In genomic region chr12:54296393-54297121, GRCh38 we compare ENCODE assay signal across 20 cellular contexts. TPM values are rescaled to one million over a fixed set of nuclear protein-coding genes. Genes with fewer than 3 reads are reported as not detected.
DNase-seq lines count a peak whose midpoint lies in the region; TF ChIP-seq lines count a peak whose summit lies in the region.
"Had no signal": no experiment of that assay in that cellular context is flagged by ENCODE, and none has a peak within 500 bp of the region (broad histone marks: within the 10 kb centered on the region; RNA-seq: fewer than 3 reads in every experiment).

No MANE protein-coding gene starts in this region.

- peaks cover 0 to 2% (median 0%) of the 10 kb centered on the region in 7 donors for H3K9me3 Mint-ChIP-seq in CD14-positive monocyte
- no peaks in the 10 kb centered on the region for H3K9me3 Mint-ChIP-seq in dendritic cell treated with granulocyte-macrophage colony-stimulating factor and Interleukin-4, amounts not matched to agents 40 ng/mL and 50 ng/mL, for 4 days
- no peaks in the 10 kb centered on the region for H3K9me3 Mint-ChIP-seq in neural progenitor cell

- H3K4me3 ChIP-seq in neural progenitor cell, result no peak overlapping the region
- no peak overlapping the region for H3K4me3 ChIP-seq in coronary artery
- H3K4me3 ChIP-seq: GM23248, PC-9, SJSA1 had no signal

- H3K27me3 Mint-ChIP-seq in CD14-positive monocyte (ENCODE audit: low read depth in 3 of 3), result no peaks in the 10 kb centered on the region
- H3K27me3 Mint-ChIP-seq in dendritic cell treated with granulocyte-macrophage colony-stimulating factor and Interleukin-4, amounts not matched to agents 40 ng/mL and 50 ng/mL, for 4 days, result no peaks in the 10 kb centered on the region
- peaks cover 13% of the 10 kb centered on the region for H3K27me3 Mint-ChIP-seq in neural progenitor cell (ENCODE audit: insufficient read depth, low read depth)

- no peaks in the 10 kb centered on the region for H4K20me1 ChIP-seq in neural progenitor cell (ENCODE audit: low read depth)

- H3K9ac ChIP-seq in neural progenitor cell, result no peak overlapping the region
- H3K9ac ChIP-seq: GM23248 had no signal

- H3K4me1 Mint-ChIP-seq in CD14-positive monocyte, result peaks cover 84% of the 10 kb centered on the region
- peaks cover 91% of the 10 kb centered on the region for H3K4me1 Mint-ChIP-seq in dendritic cell treated with granulocyte-macrophage colony-stimulating factor and Interleukin-4, amounts not matched to agents 40 ng/mL and 50 ng/mL, for 4 days (ENCODE audit: low read depth)
- H3K4me1 Mint-ChIP-seq in neural progenitor cell, result peaks cover 30% of the 10 kb centered on the region

- DNase-seq in CD14-positive monocyte (ENCODE audit: low spot score), result no peak
- DNase-seq in neural progenitor cell (ENCODE audit: low spot score), result no peak
- DNase-seq in NCI-H1436 treated with DMSO at 0.1 percent for 48 hours (lab: John Stamatoyannopoulos, UW), result no peak
- no peak for DNase-seq in DMS 273 (lab: John Stamatoyannopoulos, UW; ENCODE audit: unreplicated experiment)
- DNase-seq in hypothalamus (lab: John Stamatoyannopoulos, UW), result no peak
- DNase-seq in coronary artery (ENCODE audit: low spot score), result no peak
- DNase-seq: DMS53, GM23248, HCEC 1CT, KBM-7, NCI-H1048, NCI-H146, NCI-H2081, NCI-H748 treated with DMSO at 0.1 percent for 48 hours, PC-9 had no signal

- H3K79me2 ChIP-seq in neural progenitor cell (ENCODE audit: low read depth), result peaks cover 5% of the 10 kb centered on the region

- H3K27me3 ChIP-seq in neural progenitor cell, result no peaks in the 10 kb centered on the region

- H3K36me3 ChIP-seq in KOPT-K1 (ENCODE audit: insufficient read depth, low read length), result no peaks in the 10 kb centered on the region
- no peaks in the 10 kb centered on the region for H3K36me3 ChIP-seq in neural progenitor cell
- H3K36me3 ChIP-seq: SJSA1 had no signal

- H3K9me3 ChIP-seq in KOPT-K1 (ENCODE audit: insufficient read depth, low read length, poor library complexity, severe bottlenecking) (no peaks in the 10 kb centered on the region), neural progenitor cell (ENCODE audit: low read depth) (no peaks in the 10 kb centered on the region)
- H3K9me3 ChIP-seq: SJSA1 had no signal

- H3K36me3 Mint-ChIP-seq in CD14-positive monocyte (peaks cover 38 to 66% of the 10 kb centered on the region in 2 donors), neural progenitor cell (no peaks in the 10 kb centered on the region)
- peaks cover 27% of the 10 kb centered on the region for H3K36me3 Mint-ChIP-seq in dendritic cell treated with granulocyte-macrophage colony-stimulating factor and Interleukin-4, amounts not matched to agents 40 ng/mL and 50 ng/mL, for 4 days (ENCODE audit: low read depth)

- TF ChIP-seq CTCF in CD14-positive monocyte (IDR thresholded peaks at IDR 0.05) (no peak), neural progenitor cell (IDR thresholded peaks at IDR 0.05) (no peak), coronary artery (IDR thresholded peaks at IDR 0.05) (no peak)

- intact Hi-C loops in CD14-positive monocyte (cut with micrococcal nuclease), result loop anchor here (2.0 to 5.0 kb wide), 3 partner anchors 14 to 71 kb away; no protein-coding TSS in a partner anchor
- intact Hi-C loops in dendritic cell treated with granulocyte-macrophage colony-stimulating factor and Interleukin-4, amounts not matched to agents 40 ng/mL and 50 ng/mL, for 4 days (cut with micrococcal nuclease), result no loop called here

- H3K4me3 Mint-ChIP-seq in CD14-positive monocyte (peak overlapping the region; percentile 86 to 99), neural progenitor cell (no peak overlapping the region)
- H3K4me3 Mint-ChIP-seq in dendritic cell treated with granulocyte-macrophage colony-stimulating factor and Interleukin-4, amounts not matched to agents 40 ng/mL and 50 ng/mL, for 4 days, result peak overlapping the region; percentile 74

- no peak overlapping the region for H2AFZ ChIP-seq in neural progenitor cell (replicated peaks)
- H2AFZ ChIP-seq: GM23248, PC-9 had no signal

- H3K4me1 ChIP-seq in neural progenitor cell, result peaks cover 24% of the 10 kb centered on the region

- H3K4me2 ChIP-seq in neural progenitor cell, result no peak overlapping the region
- H3K4me2 ChIP-seq: PC-9 had no signal

- H3K27ac ChIP-seq in KOPT-K1 (ENCODE audit: low read depth, low read length, poor library complexity, severe bottlenecking) (peak overlapping the region; percentile 15), neural progenitor cell (no peak overlapping the region), coronary artery (no peak overlapping the region)
- H3K27ac ChIP-seq: C4-2B, GM23248, PC-9, SJSA1 had no signal

- peaks cover 26% of the 10 kb centered on the region for H3F3A ChIP-seq in neural progenitor cell (ENCODE audit: low read depth)

- H3K27ac Mint-ChIP-seq in CD14-positive monocyte (peak overlapping the region; percentile 85 to 92 (median 91)), neural progenitor cell (peak overlapping the region; percentile 4)
- peak overlapping the region; percentile 54 for H3K27ac Mint-ChIP-seq in dendritic cell treated with granulocyte-macrophage colony-stimulating factor and Interleukin-4, amounts not matched to agents 40 ng/mL and 50 ng/mL, for 4 days

RNA-seq across cellular contexts. Expression of gene NFE2, which starts 4.3 kb away (rescaled TPM):
- 100 to 1,000 TPM in 1 of 2 donors, 10 to 100 TPM in 1; 79.5 to 157 TPM for polyA plus RNA-seq in CD14-positive monocyte
- total RNA-seq in neural progenitor cell (ENCODE audit: low replicate concordance), result 2.8 and 4.3 TPM in 2 replicates
- total RNA-seq: A673, GM23248, SJSA1 had no signal
- polyA plus RNA-seq: GM23248 had no signal

RNA-seq across cellular contexts. Expression of gene HNRNPA1, which starts 16.0 kb away (rescaled TPM):
- polyA plus RNA-seq in CD14-positive monocyte, result 100 to 1,000 TPM; 266 to 308 TPM
- 1,779 and 2,341 TPM in 2 replicates for total RNA-seq in neural progenitor cell (ENCODE audit: low replicate concordance)

RNA-seq across cellular contexts. Expression of gene CBX5, which starts 16.6 kb away (rescaled TPM):
- 1 to 10 TPM; 2.9 to 5.4 TPM for polyA plus RNA-seq in CD14-positive monocyte
- 232 and 288 TPM in 2 replicates for total RNA-seq in neural progenitor cell (ENCODE audit: low replicate concordance)

RNA-seq across cellular contexts. Expression of gene COPZ1, which starts 28.4 kb away (rescaled TPM):
- polyA plus RNA-seq in CD14-positive monocyte, result 100 to 1,000 TPM; 176 to 190 TPM
- total RNA-seq in neural progenitor cell (ENCODE audit: low replicate concordance), result 197 and 219 TPM in 2 replicates

Comparison
In these comparisons a context has a peak if more than half of its experiments do, and no peak if none do; other contexts are left out.
1. H3K27ac Mint-ChIP-seq: peak in every context shown above with its lines; median percentile 91 in CD14-positive monocyte; 54 in dendritic cell treated with granulocyte-macrophage colony-stimulating factor and Interleukin-4, amounts not matched to agents 40 ng/mL and 50 ng/mL, for 4 days; 4 in neural progenitor cell.